Comparison of ENCODE assay signal across 8 cellular contexts in genomic region chr2:196640031-196640548, GRCh38. TPM values are rescaled to one million over a fixed set of nuclear protein-coding genes. Genes with fewer than 3 reads are reported as not detected.
DNase-seq lines count a peak whose midpoint lies in the region; ATAC-seq lines count a peak whose summit lies in the region.

No MANE protein-coding gene starts in this region.

- H3K4me3 ChIP-seq in SJCRH30 = peak overlapping the region; percentile 74
- H3K4me3 ChIP-seq in right cardiac atrium (ENCODE audit: low read length) = peak overlapping the region; percentile 86
- H3K4me3 ChIP-seq in subcutaneous abdominal adipose tissue (ENCODE audit: low read depth in 1 of 5, low read length in 5 of 5) = peak overlapping the region; percentile 77 to 92 (median 88)

- H3K9me3 ChIP-seq in SJCRH30 (replicated peaks) (no peaks in the 10 kb centered on the region), right cardiac atrium (ENCODE audit: control insufficient read depth, low read length) (no peaks in the 10 kb centered on the region), subcutaneous abdominal adipose tissue (ENCODE audit: control insufficient read depth in 5 of 5, low read length in 5 of 5) (no peaks in the 10 kb centered on the region)

- H3K27ac Mint-ChIP-seq in T-helper 2 cell treated with Interferon-gamma antibody and Interleukin-4, amounts not matched to agents 5 μg/mL and 100 μg/mL, for 36 hours = peak overlapping the region; percentile 7

- H3K27ac ChIP-seq in SJCRH30 (peak overlapping the region; percentile 46), right cardiac atrium (ENCODE audit: low read length) (no peak overlapping the region), subcutaneous abdominal adipose tissue (ENCODE audit: low read depth, low read length) (no peak overlapping the region)

- peak overlapping the region in 4 of 5 donors; percentile 69 to 92 (median 80) for H3K9ac ChIP-seq in subcutaneous abdominal adipose tissue (ENCODE audit: low read length in 5 of 5)

- H3K4me1 ChIP-seq in SJCRH30 = no peaks in the 10 kb centered on the region; the same call in 1 of the 2 replicates
- H3K4me1 ChIP-seq in right cardiac atrium (ENCODE audit: control insufficient read depth, insufficient read depth, low read length) = no peaks in the 10 kb centered on the region
- H3K4me1 ChIP-seq in subcutaneous abdominal adipose tissue (ENCODE audit: control insufficient read depth in 5 of 5, insufficient read depth in 5 of 5, low read length in 5 of 5) = peaks cover 0 to 13% (median 10%) of the 10 kb centered on the region in 5 donors

- peak overlapping the region; percentile 81 for H3K4me3 Mint-ChIP-seq in T-helper 2 cell treated with Interferon-gamma antibody and Interleukin-4, amounts not matched to agents 5 μg/mL and 100 μg/mL, for 36 hours

- no peaks in the 10 kb centered on the region for H3K36me3 Mint-ChIP-seq in T-helper 2 cell treated with Interferon-gamma antibody and Interleukin-4, amounts not matched to agents 5 μg/mL and 100 μg/mL, for 36 hours (ENCODE audit: low read depth)

- peaks cover 17% of the 10 kb centered on the region for H3K4me1 Mint-ChIP-seq in T-helper 2 cell treated with Interferon-gamma antibody and Interleukin-4, amounts not matched to agents 5 μg/mL and 100 μg/mL, for 36 hours (ENCODE audit: low read depth)

- intact Hi-C loops in right cardiac atrium (cut with DNase I) = no loop called here

- no peak for DNase-seq in T-helper 2 cell treated with Interferon-gamma antibody and Interleukin-4, amounts not matched to agents 5 μg/mL and 100 μg/mL, for 36 hours (ENCODE audit: low spot score)
- DNase-seq in T-helper 2 cell (no peak), SJCRH30 (no peak), right cardiac atrium (no peak), HCEC 1CT (no peak)

- H3K27me3 Mint-ChIP-seq in T-helper 2 cell treated with Interferon-gamma antibody and Interleukin-4, amounts not matched to agents 5 μg/mL and 100 μg/mL, for 36 hours (ENCODE audit: low read depth) = peaks cover 10% of the 10 kb centered on the region

- no peaks in the 10 kb centered on the region for H3K9me3 Mint-ChIP-seq in T-helper 2 cell treated with Interferon-gamma antibody and Interleukin-4, amounts not matched to agents 5 μg/mL and 100 μg/mL, for 36 hours

- ATAC-seq in right cardiac atrium (no peak), GM18909 (IDR thresholded peaks at IDR 0.05; ENCODE audit: poor library complexity, unreplicated experiment) (no peak), HG03342 (IDR thresholded peaks at IDR 0.05; ENCODE audit: unreplicated experiment) (no peak)

- 11% methylated on average over 12 of the region's 12 CpGs for WGBS in right cardiac atrium

- no peaks in the 10 kb centered on the region for H3K27me3 ChIP-seq in SJCRH30
- H3K27me3 ChIP-seq in right cardiac atrium (ENCODE audit: control insufficient read depth, insufficient read depth) = no peaks in the 10 kb centered on the region
- no peaks in the 10 kb centered on the region for H3K27me3 ChIP-seq in subcutaneous abdominal adipose tissue (ENCODE audit: control insufficient read depth in 5 of 5, insufficient read depth in 4 of 5, low read length in 5 of 5)

- no peaks in the 10 kb centered on the region for H3K36me3 ChIP-seq in SJCRH30
- no peaks in the 10 kb centered on the region for H3K36me3 ChIP-seq in subcutaneous abdominal adipose tissue (ENCODE audit: control insufficient read depth in 5 of 5, insufficient read depth in 5 of 5, low read length in 5 of 5)

RNA-seq across cellular contexts. Expression of gene CCDC150, which starts 0.6 kb away (rescaled TPM):
- 9.6 and 17.4 TPM in 2 replicates for total RNA-seq in SJCRH30 (2014; rRNA removed; shearing (Covaris generic))
- 1 to 10 TPM in 3 of 4 donors, under 1 TPM in 1; 0.94 to 1.6 (median 1.3) TPM for total RNA-seq in right cardiac atrium
- 0.38 TPM for polyA plus RNA-seq in right cardiac atrium

RNA-seq across cellular contexts. Expression of gene HECW2, which starts 46.7 kb away (rescaled TPM):
- total RNA-seq in SJCRH30 (2014; rRNA removed; shearing (Covaris generic)) = 2.0 and 2.4 TPM in 2 replicates
- total RNA-seq in right cardiac atrium = 10 to 100 TPM; 21.2 to 28.2 (median 25.3) TPM
- polyA plus RNA-seq in right cardiac atrium = 6.1 TPM
